ENCODE assay signal across 1 cellular context in the genomic region with DNA sequence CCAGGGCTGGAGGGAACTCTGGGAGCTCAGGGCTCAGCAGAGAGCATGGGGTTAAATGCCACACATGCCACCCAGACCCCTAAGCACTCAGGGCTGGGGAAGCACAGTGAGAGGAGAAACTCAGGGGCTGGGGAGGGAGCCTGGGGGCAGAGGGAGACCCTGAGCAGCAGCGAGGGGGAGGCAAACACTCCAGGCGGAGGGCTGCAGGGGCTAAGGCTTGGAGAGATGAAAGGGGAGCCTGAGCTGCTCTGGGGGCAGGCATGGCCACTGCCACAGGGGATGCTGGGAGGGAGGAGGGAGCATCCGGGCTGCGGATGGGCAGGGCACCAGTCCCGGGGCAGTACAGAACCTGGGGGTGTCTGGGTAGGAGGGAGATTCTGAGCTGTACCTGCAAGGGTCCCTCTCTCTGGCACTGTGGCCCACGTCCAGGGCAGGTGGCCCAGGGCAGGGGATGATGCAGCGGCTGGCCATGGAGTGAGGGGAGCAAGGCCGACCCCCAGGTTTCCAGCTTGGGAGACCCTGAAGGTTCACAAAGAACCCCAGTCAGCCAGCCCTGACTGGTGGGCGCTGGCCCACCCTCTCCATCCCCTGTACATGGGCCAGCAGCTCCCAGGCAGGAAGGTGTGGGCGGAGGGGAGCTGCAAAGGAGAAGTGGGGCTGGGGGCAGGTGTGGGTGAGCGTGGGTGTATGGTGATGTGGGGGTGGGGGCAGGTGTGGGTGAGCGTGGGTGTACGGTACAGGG.
TF ChIP-seq lines count a peak whose summit lies in the region.

No MANE protein-coding gene starts in this region.

TF ChIP-seq in HCT116, 20 proteins besides CTCF, POLR2A, EP300 and RAD21:
- no peak for TF ChIP-seq YY1 (IDR thresholded peaks at IDR 0.05; ENCODE audit: extremely low read depth, insufficient replicate concordance, low read depth, low read length)
- TF ChIP-seq ATF3 (IDR thresholded peaks at IDR 0.05): no peak
- TF ChIP-seq SIN3A (IDR thresholded peaks at IDR 0.05; ENCODE audit: low read depth): no peak
- no peak for TF ChIP-seq JUND (IDR thresholded peaks at IDR 0.05)
- TF ChIP-seq EZH2phosphoT487 (IDR thresholded peaks at IDR 0.05; ENCODE audit: borderline replicate concordance): no peak
- no peak for TF ChIP-seq ZFX (IDR thresholded peaks at IDR 0.05)
- no peak for TF ChIP-seq CEBPB (IDR thresholded peaks at IDR 0.05; ENCODE audit: low read depth)
- no peak for TF ChIP-seq SP1 (IDR thresholded peaks at IDR 0.05; ENCODE audit: low read depth)
- TF ChIP-seq REST (IDR thresholded peaks at IDR 0.05; ENCODE audit: low read depth): no peak
- TF ChIP-seq SRF (IDR thresholded peaks at IDR 0.05; ENCODE audit: low read depth): no peak
- TF ChIP-seq, protein P1, sequence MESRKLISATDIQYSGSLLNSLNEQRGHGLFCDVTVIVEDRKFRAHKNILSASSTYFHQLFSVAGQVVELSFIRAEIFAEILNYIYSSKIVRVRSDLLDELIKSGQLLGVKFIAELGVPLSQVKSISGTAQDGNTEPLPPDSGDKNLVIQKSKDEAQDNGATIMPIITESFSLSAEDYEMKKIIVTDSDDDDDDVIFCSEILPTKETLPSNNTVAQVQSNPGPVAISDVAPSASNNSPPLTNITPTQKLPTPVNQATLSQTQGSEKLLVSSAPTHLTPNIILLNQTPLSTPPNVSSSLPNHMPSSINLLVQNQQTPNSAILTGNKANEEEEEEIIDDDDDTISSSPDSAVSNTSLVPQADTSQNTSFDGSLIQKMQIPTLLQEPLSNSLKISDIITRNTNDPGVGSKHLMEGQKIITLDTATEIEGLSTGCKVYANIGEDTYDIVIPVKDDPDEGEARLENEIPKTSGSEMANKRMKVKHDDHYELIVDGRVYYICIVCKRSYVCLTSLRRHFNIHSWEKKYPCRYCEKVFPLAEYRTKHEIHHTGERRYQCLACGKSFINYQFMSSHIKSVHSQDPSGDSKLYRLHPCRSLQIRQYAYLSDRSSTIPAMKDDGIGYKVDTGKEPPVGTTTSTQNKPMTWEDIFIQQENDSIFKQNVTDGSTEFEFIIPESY (IDR thresholded peaks at IDR 0.05; ENCODE audit: extremely low read depth, insufficient replicate concordance, low read length): no peak
- TF ChIP-seq TCF7L2 (IDR thresholded peaks at IDR 0.05; ENCODE audit: borderline replicate concordance, extremely low read depth, insufficient read depth, insufficient read length): no peak
- no peak for TF ChIP-seq ELF1 (IDR thresholded peaks at IDR 0.05; ENCODE audit: borderline replicate concordance, low read depth)
- TF ChIP-seq FOSL1 (IDR thresholded peaks at IDR 0.05; ENCODE audit: low read depth): no peak
- no peak for TF ChIP-seq POLR2AphosphoS5 (IDR thresholded peaks at IDR 0.05; ENCODE audit: low read depth, low read length)
- TF ChIP-seq CBX3 (IDR thresholded peaks at IDR 0.05; ENCODE audit: low read depth): no peak
